In the genomic region with DNA sequence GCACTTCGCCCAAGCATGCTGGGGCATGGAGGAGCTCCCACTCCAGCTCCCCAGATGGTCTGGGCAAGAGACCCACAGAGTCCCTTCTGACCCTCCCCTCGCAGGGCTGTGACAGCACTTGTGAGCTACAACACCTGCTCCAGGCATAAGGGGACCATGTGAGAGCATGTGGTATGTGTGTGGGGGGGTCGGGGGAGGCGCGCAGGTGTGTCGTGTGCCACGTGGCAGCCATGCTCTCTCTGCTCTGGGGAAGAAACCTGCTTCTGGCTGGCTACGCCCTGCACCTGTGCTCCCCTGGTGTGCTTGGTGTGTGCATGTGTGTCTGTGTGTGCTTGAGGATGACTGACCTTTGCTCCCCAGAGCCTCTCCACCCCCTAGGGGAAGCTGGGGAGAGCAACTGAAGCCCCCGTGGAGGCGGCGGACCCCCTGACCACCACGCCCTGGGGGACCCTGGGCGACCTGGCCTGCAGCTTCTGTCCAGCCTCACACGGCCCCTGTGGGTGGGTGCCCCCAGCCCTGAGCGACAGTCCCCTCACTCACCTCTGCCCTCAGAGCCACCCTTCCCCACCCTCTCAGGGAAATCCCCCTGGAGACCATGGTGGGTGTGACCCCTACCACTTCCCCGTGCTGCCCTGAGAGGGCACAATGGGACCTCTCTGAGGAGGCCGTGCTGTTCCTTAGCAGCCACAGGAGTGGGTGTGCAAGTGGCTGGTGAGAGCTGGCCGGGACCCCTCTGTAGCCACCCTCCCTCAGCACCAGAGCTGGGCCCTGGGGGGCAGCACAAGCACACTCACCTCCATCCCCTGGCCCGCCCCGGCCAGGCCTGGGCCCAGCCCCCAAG, we compare ENCODE assay signal across 1 cellular context.
TF ChIP-seq lines count a peak whose summit lies in the region.

No MANE protein-coding gene starts in this region.

TF ChIP-seq in HepG2, 621 proteins besides CTCF, POLR2A, EP300 and RAD21 (continued from another document):
- no peak for TF ChIP-seq NFAT5 (CRISPR knock-in tag; IDR thresholded peaks at IDR 0.05)
- no peak for TF ChIP-seq AHDC1 (CRISPR knock-in tag; IDR thresholded peaks at IDR 0.05; ENCODE audit: borderline replicate concordance)
- TF ChIP-seq, protein P1, sequence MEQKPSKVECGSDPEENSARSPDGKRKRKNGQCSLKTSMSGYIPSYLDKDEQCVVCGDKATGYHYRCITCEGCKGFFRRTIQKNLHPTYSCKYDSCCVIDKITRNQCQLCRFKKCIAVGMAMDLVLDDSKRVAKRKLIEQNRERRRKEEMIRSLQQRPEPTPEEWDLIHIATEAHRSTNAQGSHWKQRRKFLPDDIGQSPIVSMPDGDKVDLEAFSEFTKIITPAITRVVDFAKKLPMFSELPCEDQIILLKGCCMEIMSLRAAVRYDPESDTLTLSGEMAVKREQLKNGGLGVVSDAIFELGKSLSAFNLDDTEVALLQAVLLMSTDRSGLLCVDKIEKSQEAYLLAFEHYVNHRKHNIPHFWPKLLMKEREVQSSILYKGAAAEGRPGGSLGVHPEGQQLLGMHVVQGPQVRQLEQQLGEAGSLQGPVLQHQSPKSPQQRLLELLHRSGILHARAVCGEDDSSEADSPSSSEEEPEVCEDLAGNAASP (CRISPR knock-in tag; IDR thresholded peaks at IDR 0.05; ENCODE audit: borderline replicate concordance), result no peak
- no peak for TF ChIP-seq ZKSCAN5 (CRISPR knock-in tag; IDR thresholded peaks at IDR 0.05)
- TF ChIP-seq HOXA7 (CRISPR knock-in tag; IDR thresholded peaks at IDR 0.05), result no peak
- TF ChIP-seq CENPT (CRISPR knock-in tag; IDR thresholded peaks at IDR 0.05; ENCODE audit: low read depth), result no peak
- no peak for TF ChIP-seq E2F2 (CRISPR knock-in tag; IDR thresholded peaks at IDR 0.05; ENCODE audit: borderline replicate concordance)
- TF ChIP-seq PAF1 (CRISPR knock-in tag; IDR thresholded peaks at IDR 0.05), result no peak
- TF ChIP-seq, protein P2, sequence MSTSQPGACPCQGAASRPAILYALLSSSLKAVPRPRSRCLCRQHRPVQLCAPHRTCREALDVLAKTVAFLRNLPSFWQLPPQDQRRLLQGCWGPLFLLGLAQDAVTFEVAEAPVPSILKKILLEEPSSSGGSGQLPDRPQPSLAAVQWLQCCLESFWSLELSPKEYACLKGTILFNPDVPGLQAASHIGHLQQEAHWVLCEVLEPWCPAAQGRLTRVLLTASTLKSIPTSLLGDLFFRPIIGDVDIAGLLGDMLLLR (CRISPR knock-in tag; IDR thresholded peaks at IDR 0.05), result no peak
- TF ChIP-seq, protein P3, sequence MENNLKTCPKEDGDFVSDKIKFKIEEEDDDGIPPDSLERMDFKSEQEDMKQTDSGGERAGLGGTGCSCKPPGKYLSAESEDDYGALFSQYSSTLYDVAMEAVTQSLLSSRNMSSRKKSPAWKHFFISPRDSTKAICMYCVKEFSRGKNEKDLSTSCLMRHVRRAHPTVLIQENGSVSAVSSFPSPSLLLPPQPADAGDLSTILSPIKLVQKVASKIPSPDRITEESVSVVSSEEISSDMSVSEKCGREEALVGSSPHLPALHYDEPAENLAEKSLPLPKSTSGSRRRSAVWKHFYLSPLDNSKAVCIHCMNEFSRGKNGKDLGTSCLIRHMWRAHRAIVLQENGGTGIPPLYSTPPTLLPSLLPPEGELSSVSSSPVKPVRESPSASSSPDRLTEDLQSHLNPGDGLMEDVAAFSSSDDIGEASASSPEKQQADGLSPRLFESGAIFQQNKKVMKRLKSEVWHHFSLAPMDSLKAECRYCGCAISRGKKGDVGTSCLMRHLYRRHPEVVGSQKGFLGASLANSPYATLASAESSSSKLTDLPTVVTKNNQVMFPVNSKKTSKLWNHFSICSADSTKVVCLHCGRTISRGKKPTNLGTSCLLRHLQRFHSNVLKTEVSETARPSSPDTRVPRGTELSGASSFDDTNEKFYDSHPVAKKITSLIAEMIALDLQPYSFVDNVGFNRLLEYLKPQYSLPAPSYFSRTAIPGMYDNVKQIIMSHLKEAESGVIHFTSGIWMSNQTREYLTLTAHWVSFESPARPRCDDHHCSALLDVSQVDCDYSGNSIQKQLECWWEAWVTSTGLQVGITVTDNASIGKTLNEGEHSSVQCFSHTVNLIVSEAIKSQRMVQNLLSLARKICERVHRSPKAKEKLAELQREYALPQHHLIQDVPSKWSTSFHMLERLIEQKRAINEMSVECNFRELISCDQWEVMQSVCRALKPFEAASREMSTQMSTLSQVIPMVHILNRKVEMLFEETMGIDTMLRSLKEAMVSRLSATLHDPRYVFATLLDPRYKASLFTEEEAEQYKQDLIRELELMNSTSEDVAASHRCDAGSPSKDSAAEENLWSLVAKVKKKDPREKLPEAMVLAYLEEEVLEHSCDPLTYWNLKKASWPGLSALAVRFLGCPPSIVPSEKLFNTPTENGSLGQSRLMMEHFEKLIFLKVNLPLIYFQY (CRISPR knock-in tag; IDR thresholded peaks at IDR 0.05; ENCODE audit: borderline replicate concordance), result no peak
- TF ChIP-seq SMAD1 (CRISPR knock-in tag; IDR thresholded peaks at IDR 0.05; ENCODE audit: borderline replicate concordance, low read depth), result no peak
- TF ChIP-seq EEA1 (CRISPR knock-in tag; IDR thresholded peaks at IDR 0.05; ENCODE audit: borderline replicate concordance), result no peak
- no peak for TF ChIP-seq MIER2 (CRISPR knock-in tag; IDR thresholded peaks at IDR 0.05)
- no peak for TF ChIP-seq ZNF501 (CRISPR knock-in tag; IDR thresholded peaks at IDR 0.05)
- no peak for TF ChIP-seq GATAD2A (CRISPR knock-in tag; IDR thresholded peaks at IDR 0.05)
- TF ChIP-seq ZNF446 (CRISPR knock-in tag; IDR thresholded peaks at IDR 0.05), result no peak
- TF ChIP-seq, protein P4, sequence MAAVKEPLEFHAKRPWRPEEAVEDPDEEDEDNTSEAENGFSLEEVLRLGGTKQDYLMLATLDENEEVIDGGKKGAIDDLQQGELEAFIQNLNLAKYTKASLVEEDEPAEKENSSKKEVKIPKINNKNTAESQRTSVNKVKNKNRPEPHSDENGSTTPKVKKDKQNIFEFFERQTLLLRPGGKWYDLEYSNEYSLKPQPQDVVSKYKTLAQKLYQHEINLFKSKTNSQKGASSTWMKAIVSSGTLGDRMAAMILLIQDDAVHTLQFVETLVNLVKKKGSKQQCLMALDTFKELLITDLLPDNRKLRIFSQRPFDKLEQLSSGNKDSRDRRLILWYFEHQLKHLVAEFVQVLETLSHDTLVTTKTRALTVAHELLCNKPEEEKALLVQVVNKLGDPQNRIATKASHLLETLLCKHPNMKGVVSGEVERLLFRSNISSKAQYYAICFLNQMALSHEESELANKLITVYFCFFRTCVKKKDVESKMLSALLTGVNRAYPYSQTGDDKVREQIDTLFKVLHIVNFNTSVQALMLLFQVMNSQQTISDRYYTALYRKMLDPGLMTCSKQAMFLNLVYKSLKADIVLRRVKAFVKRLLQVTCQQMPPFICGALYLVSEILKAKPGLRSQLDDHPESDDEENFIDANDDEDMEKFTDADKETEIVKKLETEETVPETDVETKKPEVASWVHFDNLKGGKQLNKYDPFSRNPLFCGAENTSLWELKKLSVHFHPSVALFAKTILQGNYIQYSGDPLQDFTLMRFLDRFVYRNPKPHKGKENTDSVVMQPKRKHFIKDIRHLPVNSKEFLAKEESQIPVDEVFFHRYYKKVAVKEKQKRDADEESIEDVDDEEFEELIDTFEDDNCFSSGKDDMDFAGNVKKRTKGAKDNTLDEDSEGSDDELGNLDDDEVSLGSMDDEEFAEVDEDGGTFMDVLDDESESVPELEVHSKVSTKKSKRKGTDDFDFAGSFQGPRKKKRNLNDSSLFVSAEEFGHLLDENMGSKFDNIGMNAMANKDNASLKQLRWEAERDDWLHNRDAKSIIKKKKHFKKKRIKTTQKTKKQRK (IDR thresholded peaks at IDR 0.05; ENCODE audit: low read length), result no peak
- no peak for TF ChIP-seq ZNF296 (CRISPR knock-in tag; conservative IDR thresholded peaks at IDR 0.05)
- TF ChIP-seq, protein P5, sequence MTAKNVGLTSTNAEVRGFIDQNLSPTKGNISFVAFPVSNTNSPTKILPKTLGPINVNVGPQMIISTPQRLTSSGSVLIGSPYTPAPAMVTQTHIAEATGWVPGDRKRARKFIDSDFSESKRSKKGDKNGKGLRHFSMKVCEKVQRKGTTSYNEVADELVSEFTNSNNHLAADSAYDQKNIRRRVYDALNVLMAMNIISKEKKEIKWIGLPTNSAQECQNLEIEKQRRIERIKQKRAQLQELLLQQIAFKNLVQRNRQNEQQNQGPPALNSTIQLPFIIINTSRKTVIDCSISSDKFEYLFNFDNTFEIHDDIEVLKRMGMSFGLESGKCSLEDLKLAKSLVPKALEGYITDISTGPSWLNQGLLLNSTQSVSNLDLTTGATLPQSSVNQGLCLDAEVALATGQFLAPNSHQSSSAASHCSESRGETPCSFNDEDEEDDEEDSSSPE (CRISPR knock-in tag; IDR thresholded peaks at IDR 0.05), result no peak
- no peak for TF ChIP-seq SRSF1 (optimal IDR thresholded peaks at IDR 0.05; ENCODE audit: low read depth, low read length)
- no peak for TF ChIP-seq TCF7L2 (IDR thresholded peaks at IDR 0.05; ENCODE audit: low read depth, low read length)
- no peak for TF ChIP-seq ZNF33B (CRISPR knock-in tag; IDR thresholded peaks at IDR 0.05)
- TF ChIP-seq YEATS4 (CRISPR knock-in tag; IDR thresholded peaks at IDR 0.05; ENCODE audit: borderline replicate concordance), result no peak
